Comparison of ENCODE assay signal across 12 cellular contexts in the genomic region with DNA sequence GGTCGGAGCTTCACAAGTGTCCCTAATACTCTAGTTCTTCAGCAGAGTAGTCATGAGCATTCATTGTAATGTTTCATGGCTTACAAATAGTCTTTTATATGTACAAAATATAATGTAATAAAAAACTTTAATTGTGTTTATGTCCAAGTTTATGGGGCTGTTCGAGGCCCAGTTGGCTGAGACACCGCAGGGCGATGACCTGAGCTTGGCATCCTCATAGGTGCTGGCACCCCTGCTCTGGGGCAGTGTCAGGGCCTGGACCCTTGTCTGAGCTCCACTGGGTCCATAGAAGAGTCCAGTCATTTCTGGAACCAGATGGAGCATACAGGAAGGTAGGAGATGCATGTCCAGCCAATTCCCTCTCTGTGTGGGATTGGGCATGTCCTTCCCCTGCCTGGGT.
"Had no signal": no experiment of that assay in that cellular context is flagged by ENCODE, and none has a peak within 500 bp of the region (broad histone marks: within the 10 kb centered on the region; RNA-seq: fewer than 3 reads in every experiment).

No MANE protein-coding gene starts in this region.

- H3K36me3 ChIP-seq: gastroesophageal sphincter had no signal

- H3K27ac Mint-ChIP-seq: activated B cell treated with CpG ODN at 0.5 μM for 24 hours; activated CD8-positive, alpha-beta T cell treated with anti-CD3 and anti-CD28 coated beads for 36 hours; activated T-cell treated with anti-CD3 and anti-CD28 coated beads, Interleukin-2, amount 50 U/mL, for 72 hours; natural killer cell; stimulated activated naive B cell treated with anti-CD40 and anti-IgM and Interleukin-4, amounts not matched to agents 10 μg/mL and 1 μg/mL and 100 μg/mL, for 72 hours; type B pancreatic cell had no signal

- H3K27me3 Mint-ChIP-seq: activated CD8-positive, alpha-beta T cell treated with anti-CD3 and anti-CD28 coated beads for 36 hours had no signal

- H3K4me3 ChIP-seq: gastroesophageal sphincter had no signal

- H3K9me3 ChIP-seq: gastroesophageal sphincter had no signal

- H3K27me3 ChIP-seq: gastroesophageal sphincter had no signal

- DNase-seq: activated B cell treated with CpG ODN at 0.5 μM for 24 hours; activated CD4-positive, alpha-beta T cell treated with anti-CD3 and anti-CD28 coated beads for 48 hours; activated naive CD4-positive, alpha-beta T cell; activated T-cell treated with anti-CD3 and anti-CD28 coated beads, Interleukin-2, amount 50 U/mL, for 72 hours; natural killer cell; occipital lobe; stimulated activated naive B cell treated with anti-CD40 and anti-IgM and Interleukin-4, amounts not matched to agents 10 μg/mL and 1 μg/mL and 100 μg/mL, for 72 hours; substantia nigra; T-helper 2 cell had no signal

- H3K36me3 Mint-ChIP-seq: natural killer cell; stimulated activated naive B cell treated with anti-CD40 and anti-IgM and Interleukin-4, amounts not matched to agents 10 μg/mL and 1 μg/mL and 100 μg/mL, for 72 hours; type B pancreatic cell had no signal

- H3K4me3 Mint-ChIP-seq: activated B cell treated with CpG ODN at 0.5 μM for 24 hours; activated CD8-positive, alpha-beta T cell treated with anti-CD3 and anti-CD28 coated beads for 36 hours; activated T-cell treated with anti-CD3 and anti-CD28 coated beads, Interleukin-2, amount 50 U/mL, for 72 hours; natural killer cell; stimulated activated naive B cell treated with anti-CD40 and anti-IgM and Interleukin-4, amounts not matched to agents 10 μg/mL and 1 μg/mL and 100 μg/mL, for 72 hours; type B pancreatic cell had no signal

- H3K27ac ChIP-seq: gastroesophageal sphincter had no signal

- H3K4me1 ChIP-seq: gastroesophageal sphincter had no signal

- ATAC-seq: activated CD8-positive, alpha-beta T cell treated with anti-CD3 and anti-CD28 coated beads for 36 hours; activated T-cell treated with anti-CD3 and anti-CD28 coated beads, Interleukin-2, amount 50 U/mL, for 72 hours; gastroesophageal sphincter; natural killer cell; stimulated activated naive B cell treated with anti-CD40 and anti-IgM and Interleukin-4, amounts not matched to agents 10 μg/mL and 1 μg/mL and 100 μg/mL, for 72 hours had no signal

- H3K4me1 Mint-ChIP-seq: activated B cell treated with CpG ODN at 0.5 μM for 24 hours, natural killer cell had no signal
